In the genomic region with DNA sequence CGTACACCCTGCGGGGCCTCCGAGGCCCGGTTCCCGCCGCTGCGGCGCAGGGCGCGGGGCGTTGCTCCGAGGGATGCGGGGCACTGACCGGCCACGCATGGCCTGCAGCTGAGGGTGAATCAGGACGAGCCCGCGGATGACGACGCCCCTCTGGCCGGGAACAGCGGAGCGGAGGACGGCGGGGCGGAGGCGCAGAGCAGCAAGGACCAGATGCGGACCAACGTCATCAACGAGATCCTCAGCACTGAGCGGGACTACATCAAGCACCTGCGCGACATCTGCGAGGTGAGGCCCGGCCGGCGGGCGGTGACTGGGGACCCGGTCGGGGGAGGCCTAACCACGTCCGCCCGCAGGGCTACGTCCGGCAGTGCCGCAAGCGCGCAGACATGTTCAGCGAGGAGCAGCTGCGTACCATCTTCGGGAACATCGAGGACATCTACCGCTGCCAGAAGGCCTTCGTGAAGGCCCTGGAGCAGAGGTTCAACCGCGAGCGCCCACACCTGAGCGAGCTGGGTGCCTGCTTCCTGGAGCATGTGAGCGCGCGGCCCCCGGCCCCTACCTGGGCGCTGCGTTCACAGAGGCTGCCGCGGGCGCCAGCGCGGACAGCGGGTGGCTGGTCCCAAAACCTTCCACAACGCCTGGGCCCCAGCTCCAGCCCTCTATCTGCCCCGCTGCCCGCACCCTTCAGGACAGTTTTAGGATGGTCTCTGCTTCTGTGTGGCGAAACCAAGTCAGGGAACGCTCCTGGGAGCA, we compare ENCODE assay signal across 12 cellular contexts. TPM values are rescaled to one million over a fixed set of nuclear protein-coding genes. Genes with fewer than 3 reads are reported as not detected.
A peak's percentile ranks its signal among the peaks of the same experiment; 100 is the strongest.
DNase-seq lines count a peak whose midpoint lies in the region; TF ChIP-seq lines count a peak whose summit lies in the region.
"Had no signal": no experiment of that assay in that cellular context is flagged by ENCODE, and none has a peak within 500 bp of the region (broad histone marks: within the 10 kb centered on the region; RNA-seq: fewer than 3 reads in every experiment).

No MANE protein-coding gene starts in this region.

- intact Hi-C loops in sigmoid colon (cut with DNase I) (no loop called here), uterus (cut with DNase I; ENCODE audit: low total_unique reads) (no loop called here)

- TF ChIP-seq POLR2A in sigmoid colon (IDR thresholded peaks at IDR 0.05), result no peak
- TF ChIP-seq POLR2A in uterus (IDR thresholded peaks at IDR 0.05), result no peak

- H3K27ac ChIP-seq in effector memory CD4-positive, alpha-beta T cell (ENCODE audit: insufficient read depth, low read length, poor library complexity, severe bottlenecking), result no peak overlapping the region
- peak overlapping the region in 2 of 4 donors; percentile 28 to 50 for H3K27ac ChIP-seq in sigmoid colon
- no peak overlapping the region for H3K27ac ChIP-seq in uterus
- H3K27ac ChIP-seq: breast epithelium had no signal

- no peak overlapping the region for H3K4me3 ChIP-seq in GM12865 (ENCODE audit: low read depth, low read length)
- peak overlapping the region; percentile 51 for H3K4me3 ChIP-seq in effector memory CD4-positive, alpha-beta T cell (ENCODE audit: insufficient read depth, low read depth, low read length, poor library complexity, severe bottlenecking)
- peak overlapping the region in 2 of 4 donors; percentile 5 to 10 for H3K4me3 ChIP-seq in sigmoid colon
- H3K4me3 ChIP-seq in uterus, result no peak overlapping the region
- H3K4me3 ChIP-seq: HAP-1 had no signal

- H3K9me3 ChIP-seq in effector memory CD4-positive, alpha-beta T cell (ENCODE audit: control insufficient read depth, low read length), result no peaks in the 10 kb centered on the region
- no peaks in the 10 kb centered on the region for H3K9me3 ChIP-seq in sigmoid colon
- no peaks in the 10 kb centered on the region for H3K9me3 ChIP-seq in uterus
- H3K9me3 ChIP-seq: breast epithelium, HAP-1 had no signal

- peaks cover 25% of the 10 kb centered on the region for H3K4me1 ChIP-seq in effector memory CD4-positive, alpha-beta T cell (ENCODE audit: control insufficient read depth, insufficient read depth, low read length, poor library complexity, severe bottlenecking)
- H3K4me1 ChIP-seq in sigmoid colon (peaks cover 0 to 26% (median 21%) of the 10 kb centered on the region in 4 donors), uterus (no peaks in the 10 kb centered on the region)
- H3K4me1 ChIP-seq: breast epithelium, HAP-1 had no signal

- TF ChIP-seq CTCF in GM12865 (IDR thresholded peaks at IDR 0.05; ENCODE audit: insufficient read depth, low read depth, low read length, missing control alignments) (no peak), sigmoid colon (IDR thresholded peaks at IDR 0.05) (no peak), uterus (IDR thresholded peaks at IDR 0.05) (no peak)

- no peaks in the 10 kb centered on the region for H3K36me3 ChIP-seq in effector memory CD4-positive, alpha-beta T cell (ENCODE audit: control insufficient read depth, insufficient read depth, low read length)
- H3K36me3 ChIP-seq in sigmoid colon, result peaks cover 0 to 20% (median 0%) of the 10 kb centered on the region in 4 donors
- H3K36me3 ChIP-seq in uterus, result no peaks in the 10 kb centered on the region
- H3K36me3 ChIP-seq: breast epithelium, HAP-1 had no signal

- H3K27me3 ChIP-seq in effector memory CD4-positive, alpha-beta T cell (replicated peaks; ENCODE audit: control insufficient read depth, insufficient read depth, low read length, poor library complexity, severe bottlenecking), result peaks cover 3% of the 10 kb centered on the region
- H3K27me3 ChIP-seq in sigmoid colon (no peaks in the 10 kb centered on the region), uterus (no peaks in the 10 kb centered on the region)
- H3K27me3 ChIP-seq: breast epithelium had no signal

- TF ChIP-seq EP300 in sigmoid colon (IDR thresholded peaks at IDR 0.05), result no peak

- peak; percentile 15 for DNase-seq in GM12865 (ENCODE audit: low read depth)
- peak; percentile 16 for DNase-seq in activated CD4-positive, alpha-beta T cell treated with anti-CD3 and anti-CD28 coated beads, Interleukin-2, amount 50 U/mL, for 1 hour
- no peak for DNase-seq in effector memory CD4-positive, alpha-beta T cell
- DNase-seq in sigmoid colon, result peak; percentile 59
- DNase-seq in DMS53 treated with DMSO at 0.1 percent for 48 hours (lab: John Stamatoyannopoulos, UW; ENCODE audit: unreplicated experiment), result no peak
- DNase-seq in kidney glomerular epithelial cell (lab: John Stamatoyannopoulos, UW), result no peak
- no peak for DNase-seq in mucosa of gallbladder (ENCODE audit: low spot score)
- DNase-seq in uterus, result no peak
- DNase-seq: NCI-H187, OCI-M1 had no signal

- WGBS in sigmoid colon, 2 donors, result 36 to 37% methylated on average over 75 of the region's 75 CpGs

RNA-seq across cellular contexts. Expression of a gene that starts 53.2 kb away (rescaled TPM):
- 100 to 1,000 TPM; 125 to 153 (median 136) TPM for total RNA-seq in sigmoid colon
- 10 to 100 TPM; 29.1 to 54.7 (median 30.0) TPM for polyA plus RNA-seq in sigmoid colon
- total RNA-seq in mucosa of gallbladder, result 90.5 TPM
- total RNA-seq in uterus, result 100 to 1,000 TPM in 3 of 4 donors, 10 to 100 TPM in 1; 50.0 to 194 (median 104) TPM

Comparison
In these comparisons a context has a peak if more than half of its experiments do, and no peak if none do; other contexts are left out.
1. DNase-seq: peak in GM12865 (single experiment), activated CD4-positive, alpha-beta T cell treated with anti-CD3 and anti-CD28 coated beads, Interleukin-2, amount 50 U/mL, for 1 hour (single experiment) and sigmoid colon (single experiment); none in effector memory CD4-positive, alpha-beta T cell (0 of 3), DMS53 treated with DMSO at 0.1 percent for 48 hours (single experiment), kidney glomerular epithelial cell (single experiment), mucosa of gallbladder (single experiment) and uterus (0 of 2).